7 cellular contexts compared by ENCODE assay signal in the genomic region with DNA sequence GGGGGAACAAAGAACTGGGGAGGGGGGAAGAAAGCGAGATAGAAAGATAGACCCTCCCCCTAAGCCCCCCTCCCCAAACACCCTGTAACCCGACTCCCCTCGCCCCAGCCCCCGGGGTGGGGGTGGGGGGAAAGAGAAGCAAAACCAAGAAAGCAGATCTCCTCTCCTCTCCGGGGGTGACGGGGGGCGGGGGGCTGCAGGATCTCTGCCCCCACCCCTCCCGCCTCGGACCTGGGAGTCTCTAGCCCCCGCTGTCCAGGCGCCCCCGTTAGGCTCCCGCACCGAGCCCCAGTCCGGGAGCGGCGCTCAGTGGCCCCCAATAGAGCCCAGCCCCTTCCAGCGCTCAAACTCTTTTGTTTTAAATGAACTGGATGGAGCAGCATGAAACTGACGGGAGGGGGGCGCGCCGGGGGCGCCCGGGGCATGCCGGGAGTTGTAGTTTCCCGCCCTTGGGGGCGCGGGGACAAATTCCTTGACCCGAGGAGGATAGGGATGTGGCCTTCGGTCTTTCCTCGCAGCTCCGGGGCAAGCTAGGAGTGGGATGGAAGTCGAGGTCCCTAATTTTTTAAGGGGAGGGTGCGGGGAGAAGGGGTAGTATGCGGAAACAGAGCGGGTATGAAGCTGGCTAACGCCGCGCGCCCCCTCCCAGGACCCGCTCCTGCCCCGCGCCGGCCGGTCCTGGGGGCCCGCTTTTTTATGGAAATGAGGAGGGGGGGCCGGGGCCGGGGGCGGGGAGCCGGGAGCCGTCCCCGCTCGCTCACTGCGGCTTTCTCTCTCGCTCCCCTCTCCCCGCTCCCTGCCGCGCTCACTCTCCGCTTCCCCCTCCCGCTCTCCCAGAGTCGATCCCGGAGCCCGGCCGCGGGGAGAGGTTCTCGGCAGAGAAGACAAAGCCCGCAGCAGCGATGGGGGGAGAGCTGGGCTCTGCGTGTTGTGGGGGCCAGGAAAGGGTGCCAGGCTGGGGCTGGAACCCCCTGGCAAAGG. TPM values are rescaled to one million over a fixed set of nuclear protein-coding genes. Genes with fewer than 3 reads are reported as not detected.
DNase-seq lines count a peak whose midpoint lies in the region; ATAC-seq and TF ChIP-seq lines count a peak whose summit lies in the region.

A gene with protein sequence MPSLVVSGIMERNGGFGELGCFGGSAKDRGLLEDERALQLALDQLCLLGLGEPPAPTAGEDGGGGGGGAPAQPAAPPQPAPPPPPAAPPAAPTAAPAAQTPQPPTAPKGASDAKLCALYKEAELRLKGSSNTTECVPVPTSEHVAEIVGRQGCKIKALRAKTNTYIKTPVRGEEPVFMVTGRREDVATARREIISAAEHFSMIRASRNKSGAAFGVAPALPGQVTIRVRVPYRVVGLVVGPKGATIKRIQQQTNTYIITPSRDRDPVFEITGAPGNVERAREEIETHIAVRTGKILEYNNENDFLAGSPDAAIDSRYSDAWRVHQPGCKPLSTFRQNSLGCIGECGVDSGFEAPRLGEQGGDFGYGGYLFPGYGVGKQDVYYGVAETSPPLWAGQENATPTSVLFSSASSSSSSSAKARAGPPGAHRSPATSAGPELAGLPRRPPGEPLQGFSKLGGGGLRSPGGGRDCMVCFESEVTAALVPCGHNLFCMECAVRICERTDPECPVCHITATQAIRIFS (minus strand): TSS at position 355 of the 981 bp plus-strand sequence. CDS start 467 bp downstream, outside the sequence.

- H4K8ac ChIP-seq in trophoblast cell (ENCODE audit: low read depth, low read length) = peak within 1 kb of the TSS; percentile 90

- peak within 1 kb of the TSS; percentile 95 for H4K12ac ChIP-seq in trophoblast cell (ENCODE audit: low read depth, low read length)

- peak within 1 kb of the TSS; percentile 97 for H3K4ac ChIP-seq in trophoblast cell (ENCODE audit: low read depth, low read length)

- H3K27ac ChIP-seq in left ventricle myocardium inferior (replicated peaks) = peak within 1 kb of the TSS; percentile 52
- peak within 1 kb of the TSS; percentile 97 for H3K27ac ChIP-seq in trophoblast cell (ENCODE audit: low read depth, low read length)

- peak within 1 kb of the TSS; percentile 94 for H3K4me2 ChIP-seq in trophoblast cell (ENCODE audit: low read length)

- peak within 1 kb of the TSS; percentile 3 for H3K23ac ChIP-seq in trophoblast cell (ENCODE audit: low read length)

- peak within 1 kb of the TSS; percentile 86 for H2BK120ac ChIP-seq in trophoblast cell (ENCODE audit: insufficient read depth, low read length, poor library complexity)

- no peak for TF ChIP-seq CTCF in left ventricle myocardium inferior (IDR thresholded peaks at IDR 0.05; ENCODE audit: borderline replicate concordance)

- peak within 1 kb of the TSS; percentile 94 for H4K91ac ChIP-seq in trophoblast cell (ENCODE audit: low read depth, low read length)

- peak within 1 kb of the TSS; percentile 92 for H3K4me3 ChIP-seq in left ventricle myocardium inferior
- peak within 1 kb of the TSS; percentile 94 for H3K4me3 ChIP-seq in trophoblast cell (ENCODE audit: low read depth, low read length)

- peak; percentile 55 for ATAC-seq in GM18867 (IDR thresholded peaks at IDR 0.05; ENCODE audit: unreplicated experiment)
- ATAC-seq in GM18502 (IDR thresholded peaks at IDR 0.05; ENCODE audit: poor library complexity, unreplicated experiment) = no peak

- WGBS in trophoblast cell (ENCODE audit: extremely low coverage, insufficient coverage, insufficient read length) = no CpG with 5 or more reads among the region's 69 CpGs

- peak within 1 kb of the TSS; percentile 97 for H2AK5ac ChIP-seq in trophoblast cell (ENCODE audit: low read length)

- H3K27me3 ChIP-seq in left ventricle myocardium inferior (ENCODE audit: low read depth) (no peaks in the 10 kb centered on the region), trophoblast cell (ENCODE audit: insufficient read depth, low read length) (no peaks in the 10 kb centered on the region)

- H3K79me2 ChIP-seq in trophoblast cell (ENCODE audit: control insufficient read depth, insufficient read depth, low read length, poor library complexity) = peaks cover 55% of the 10 kb centered on the region

- DNase-seq in NCI-H1105 treated with DMSO at 0.1 percent for 48 hours (lab: John Stamatoyannopoulos, UW) = peak; percentile 80
- peak; percentile 37 for DNase-seq in T follicular helper cell (ENCODE audit: low read depth)
- peak in 51 of 56 donors; percentile 9 to 82 (median 61) for DNase-seq in amygdala (lab: John Stamatoyannopoulos, UW)
- DNase-seq in left ventricle myocardium inferior = peak; percentile 77
- DNase-seq in trophoblast cell = peak; percentile 36 to 62

- peaks cover 43% of the 10 kb centered on the region for H3K4me1 ChIP-seq in left ventricle myocardium inferior
- peaks cover 20 to 35% of the 10 kb centered on the region in 2 experiments for H3K4me1 ChIP-seq in trophoblast cell (ENCODE audit: control insufficient read depth in 1 of 2, insufficient read depth in 2 of 2, low read length in 2 of 2)

- H2AFZ ChIP-seq in trophoblast cell (ENCODE audit: insufficient read depth, low read length, poor library complexity) = peak within 1 kb of the TSS; percentile 66

- peak within 1 kb of the TSS; percentile 93 for H2BK5ac ChIP-seq in trophoblast cell (ENCODE audit: low read depth, low read length, poor library complexity)

- no peaks in the 10 kb centered on the region for H3K36me3 ChIP-seq in left ventricle myocardium inferior
- H3K36me3 ChIP-seq in trophoblast cell (ENCODE audit: control insufficient read depth in 1 of 2, insufficient read depth in 2 of 2, low read length in 2 of 2) = peaks cover 5 to 15% of the 10 kb centered on the region in 2 experiments

- peak within 1 kb of the TSS; percentile 97 for H3K14ac ChIP-seq in trophoblast cell (ENCODE audit: low read length)

- intact Hi-C loops in left ventricle myocardium inferior (cut with micrococcal nuclease) = no loop called here

- H3K79me1 ChIP-seq in trophoblast cell (ENCODE audit: low read length) = peaks cover 45% of the 10 kb centered on the region

- peak within 1 kb of the TSS; percentile 42 for H2BK12ac ChIP-seq in trophoblast cell (ENCODE audit: low read length)

- H3K9me3 ChIP-seq in left ventricle myocardium inferior (replicated peaks) = no peaks in the 10 kb centered on the region
- peaks cover 2% of the 10 kb centered on the region for H3K9me3 ChIP-seq in trophoblast cell (ENCODE audit: insufficient read depth, low read depth, low read length)

- peak within 1 kb of the TSS; percentile 97 for H3K18ac ChIP-seq in trophoblast cell (ENCODE audit: low read length)

- peak within 1 kb of the TSS; percentile 97 for H3K9ac ChIP-seq in trophoblast cell (ENCODE audit: low read length)

RNA-seq across cellular contexts. Expression of the gene that starts here (rescaled TPM):
- 0.16 TPM for total RNA-seq in left ventricle myocardium inferior
- polyA plus RNA-seq in trophoblast cell (2013) = 38.9 and 40.4 TPM in 2 replicates

Comparison
In these comparisons a context has a peak if more than half of its experiments do, and no peak if none do; other contexts are left out.
1. Peak in DNase-seq, H3K4me3 ChIP-seq and H3K27ac ChIP-seq in left ventricle myocardium inferior; RNA of the gene not detected or under 1 TPM.